In the genomic region with DNA sequence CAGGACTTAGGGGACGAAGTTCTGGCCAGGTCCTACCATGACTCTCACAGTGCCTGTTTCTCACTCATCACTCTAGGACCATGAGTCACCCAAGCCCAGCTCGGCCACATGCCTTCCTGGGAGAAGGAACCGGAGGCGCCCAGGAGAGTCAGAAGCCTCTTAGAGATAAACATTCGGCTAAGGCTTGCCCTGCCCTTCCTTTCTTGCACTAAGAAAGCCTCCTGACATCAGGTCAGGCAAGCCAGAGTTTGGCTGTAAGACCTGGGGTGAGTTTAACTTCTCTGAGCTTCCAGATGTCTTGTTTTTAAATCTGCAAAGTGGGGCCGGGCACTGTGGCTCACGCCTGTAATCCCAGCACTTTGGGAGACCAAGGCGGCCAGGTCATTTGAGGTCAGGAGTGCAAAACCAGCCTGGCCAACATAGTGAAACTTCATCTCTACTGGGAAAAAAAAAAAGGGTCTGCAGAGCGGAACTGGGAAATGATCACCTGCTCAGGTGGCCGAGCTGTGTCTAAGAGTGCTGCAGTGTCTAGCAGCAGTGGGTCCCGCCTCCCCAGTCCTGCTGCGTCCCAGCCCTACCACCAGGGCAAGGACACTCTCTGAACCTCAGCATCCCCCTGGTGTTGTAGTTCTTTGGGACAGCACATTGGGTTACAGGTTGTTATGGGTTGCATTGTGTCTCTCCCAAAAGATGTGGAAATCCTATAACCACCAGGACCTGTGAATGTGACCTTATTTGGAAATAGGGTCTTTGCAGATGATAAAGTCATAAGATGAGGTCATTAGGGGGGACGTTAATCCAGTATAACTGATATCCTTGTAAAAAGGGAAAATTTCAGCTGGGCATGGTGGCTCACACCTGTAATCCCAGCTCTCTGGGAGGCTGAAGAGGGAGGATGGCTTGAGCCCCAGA, we compare ENCODE assay signal across 8 cellular contexts. TPM values are rescaled to one million over a fixed set of nuclear protein-coding genes. Genes with fewer than 3 reads are reported as not detected.
A peak's percentile ranks its signal among the peaks of the same experiment; 100 is the strongest.
DNase-seq lines count a peak whose midpoint lies in the region; ATAC-seq, FAIRE-seq and TF ChIP-seq lines count a peak whose summit lies in the region.

No MANE protein-coding gene starts in this region.

- H3K9me3 ChIP-seq in Caco-2 = peaks cover 4% of the 10 kb centered on the region; the same call in 1 of the 2 replicates

- peaks cover 9% of the 10 kb centered on the region for H3K4me1 Mint-ChIP-seq in Caco-2 (ENCODE audit: low read depth, unreplicated experiment)
- H3K4me1 Mint-ChIP-seq in brain = peaks cover 36% of the 10 kb centered on the region
- H3K4me1 Mint-ChIP-seq in naive B cell = peaks cover 20 to 31% (median 30%) of the 10 kb centered on the region in 3 donors

- DNase-seq in Caco-2 = peak in 1 of 2 experiments; percentile 43
- peak; percentile 51 for DNase-seq in HTR-8/SVneo (ENCODE audit: insufficient read length, low spot score)
- no peak for DNase-seq in naive B cell
- no peak for DNase-seq in NCI-H1105 (lab: John Stamatoyannopoulos, UW)
- DNase-seq in 8988T = no peak

- no TSS peak for BruUV-seq in Caco-2 (replicated peaks; lab: Mats Ljungman, UMichigan)

- no peaks in the 10 kb centered on the region for H3K36me3 ChIP-seq in Caco-2 (ENCODE audit: control insufficient read depth, insufficient read depth, low read length)

- H3K36me3 Mint-ChIP-seq in Caco-2 (ENCODE audit: insufficient read depth, unreplicated experiment) = peaks cover 26% of the 10 kb centered on the region
- peaks cover 10% of the 10 kb centered on the region for H3K36me3 Mint-ChIP-seq in brain
- no peaks in the 10 kb centered on the region for H3K36me3 Mint-ChIP-seq in naive B cell

- intact Hi-C loops in Caco-2 (cut with micrococcal nuclease; ENCODE audit: unreplicated experiment) = no loop called here

- no peak for ATAC-seq in naive B cell (ENCODE audit: low read depth in 2 of 2)
- ATAC-seq in HG02852 (IDR thresholded peaks at IDR 0.05; ENCODE audit: unreplicated experiment) = no peak
- ATAC-seq in HG03460 (IDR thresholded peaks at IDR 0.05; ENCODE audit: unreplicated experiment) = no peak

- no peak for FAIRE-seq in HTR-8/SVneo (lab: Jason Lieb, UNC)

- no peak overlapping the region for H3K4me3 ChIP-seq in Caco-2 (ENCODE audit: low read depth, low read length)

- no peaks in the 10 kb centered on the region for H3K27me3 ChIP-seq in Caco-2 (replicated peaks; ENCODE audit: control insufficient read depth, insufficient read depth, low read length)

- no peaks in the 10 kb centered on the region for H3K27me3 Mint-ChIP-seq in Caco-2 (ENCODE audit: insufficient read depth, unreplicated experiment)
- peaks cover 6% of the 10 kb centered on the region for H3K27me3 Mint-ChIP-seq in brain
- peaks cover under 1 to 14% (median 4%) of the 10 kb centered on the region in 3 donors for H3K27me3 Mint-ChIP-seq in naive B cell

- H3K27ac Mint-ChIP-seq in Caco-2 (ENCODE audit: unreplicated experiment) (no peak overlapping the region), brain (peak overlapping the region in 2 of 5 experiments; percentile 58 to 75), naive B cell (peak overlapping the region in 2 of 6 donors; percentile 9 to 29)

- H3K4me3 Mint-ChIP-seq in Caco-2 (ENCODE audit: unreplicated experiment) = peak overlapping the region; percentile 30
- peak overlapping the region; percentile 76 to 81 (median 77) for H3K4me3 Mint-ChIP-seq in brain
- H3K4me3 Mint-ChIP-seq in naive B cell = peak overlapping the region in 7 of 8 donors; percentile 8 to 87 (median 56)

- CTCF ChIA-PET in Caco-2 (lab: Charles Lee) = interaction anchor here (0.8 kb wide), 1 partner anchor 33 kb away, joined by 4 read pairs; no protein-coding TSS in a partner anchor

- H3K4me1 ChIP-seq in Caco-2 = peaks cover 9% of the 10 kb centered on the region

- TF ChIP-seq CTCF in Caco-2 (IDR thresholded peaks at IDR 0.05; ENCODE audit: insufficient read depth in 1 of 2, low read depth in 1 of 2, low read length in 1 of 2, severe bottlenecking in 1 of 2, unreplicated experiment in 1 of 2) (peak; percentile 9 to 12), brain (conservative IDR thresholded peaks at IDR 0.05) (no peak)

- H3K9me3 Mint-ChIP-seq in Caco-2 (ENCODE audit: unreplicated experiment) (peaks cover 6% of the 10 kb centered on the region), brain (peaks cover 0 to 6% (median 0%) of the 10 kb centered on the region in 5 experiments), naive B cell (no peaks in the 10 kb centered on the region)

- POLR2A ChIA-PET in Caco-2 (lab: Charles Lee) = no interaction called here

RNA-seq across cellular contexts. Expression of a gene that starts 1.8 kb away (rescaled TPM):
- total RNA-seq in Caco-2 (2022) = 117 and 121 TPM in 2 replicates
- polyA plus RNA-seq in brain (ENCODE audit: insufficient read depth, low read depth, low replicate concordance) (63.5 TPM), naive B cell (ENCODE audit: low read depth in 6 of 6) (10 to 100 TPM; 18.8 to 32.7 (median 27.2) TPM)

Comparison
In these comparisons a context has a peak if more than half of its experiments do, and no peak if none do; other contexts are left out.
1. CTCF ChIP-seq: peak in Caco-2 (2 of 2); none in brain (0 of 2).
2. Peak in every context shown above with its lines, with median percentiles within 50 percentile points of each other: H3K4me3 Mint-ChIP-seq.